20 cellular contexts compared by ENCODE assay signal in the genomic region with DNA sequence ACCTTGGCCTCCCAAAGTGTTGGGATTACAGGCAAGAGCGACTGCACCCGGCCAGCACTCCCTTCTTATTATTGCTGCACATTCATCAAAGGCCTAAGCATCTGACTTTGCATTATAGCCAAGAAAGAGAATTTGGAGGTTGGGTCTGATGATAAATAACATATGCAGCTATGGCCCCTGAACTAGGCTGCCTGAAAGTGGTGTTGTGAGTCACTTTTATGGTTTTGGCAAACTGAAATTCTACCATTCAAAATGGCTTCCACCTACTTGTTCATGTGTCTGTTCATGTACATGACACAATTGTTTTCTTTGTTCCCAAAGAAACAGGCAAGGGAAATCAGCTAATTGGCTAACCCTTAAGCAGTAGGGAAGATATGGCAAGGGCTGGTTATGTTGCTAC. TPM values are rescaled to one million over a fixed set of nuclear protein-coding genes. Genes with fewer than 3 reads are reported as not detected.
DNase-seq lines count a peak whose midpoint lies in the region; TF ChIP-seq lines count a peak whose summit lies in the region.
"Had no signal": no experiment of that assay in that cellular context is flagged by ENCODE, and none has a peak within 500 bp of the region (broad histone marks: within the 10 kb centered on the region; RNA-seq: fewer than 3 reads in every experiment).

No MANE protein-coding gene starts in this region.

- H3K4me1 Mint-ChIP-seq in activated CD4-positive, alpha-beta memory T cell treated with anti-CD3 and anti-CD28 coated beads for 36 hours (ENCODE audit: low read depth): peaks cover 8% of the 10 kb centered on the region
- peaks cover 17% of the 10 kb centered on the region for H3K4me1 Mint-ChIP-seq in activated CD4-positive, alpha-beta memory T cell treated with anti-CD3 and anti-CD28 coated beads, Interleukin-2, amount 10 ng/mL, durations not matched to agents 7 days and 5 days

- POLR2A ChIA-PET in activated CD4-positive, alpha-beta memory T cell treated with anti-CD3 and anti-CD28 coated beads for 36 hours (lab: Charles Lee): no interaction called here
- POLR2A ChIA-PET in activated CD4-positive, alpha-beta memory T cell treated with anti-CD3 and anti-CD28 coated beads, Interleukin-2, amount 10 ng/mL, durations not matched to agents 7 days and 5 days (lab: Charles Lee): interaction anchor here (1.0 kb wide), 1 partner anchor 24 kb away, joined by 3 read pairs; no protein-coding TSS in a partner anchor

- intact Hi-C loops in activated CD4-positive, alpha-beta memory T cell treated with anti-CD3 and anti-CD28 coated beads for 36 hours (cut with micrococcal nuclease): loop anchor here (5.0 kb wide), 1 partner anchor 39 kb away; a partner anchor contains a TSS

- no peak overlapping the region for H3K4me3 ChIP-seq in cardiac fibroblast (replicated peaks in 1 of 2; ENCODE audit: low read depth in 2 of 2, low read length in 2 of 2)
- H3K4me3 ChIP-seq: cardiac muscle cell, dorsolateral prefrontal cortex, Peyer's patch, uterus had no signal

- CTCF ChIA-PET in activated CD4-positive, alpha-beta memory T cell treated with anti-CD3 and anti-CD28 coated beads for 36 hours (lab: Charles Lee): interaction anchor here (1.2 kb wide), 1 partner anchor 37 kb away, joined by 4 read pairs; no protein-coding TSS in a partner anchor
- CTCF ChIA-PET in activated CD4-positive, alpha-beta memory T cell treated with anti-CD3 and anti-CD28 coated beads, Interleukin-2, amount 10 ng/mL, durations not matched to agents 7 days and 5 days (lab: Charles Lee): no interaction called here

- H3K27ac Mint-ChIP-seq in activated CD4-positive, alpha-beta memory T cell treated with anti-CD3 and anti-CD28 coated beads for 36 hours: no peak overlapping the region
- no peak overlapping the region for H3K27ac Mint-ChIP-seq in activated CD4-positive, alpha-beta memory T cell treated with anti-CD3 and anti-CD28 coated beads, Interleukin-2, amount 10 ng/mL, durations not matched to agents 7 days and 5 days
- H3K27ac Mint-ChIP-seq: activated naive CD4-positive, alpha-beta T cell treated with anti-CD3 and anti-CD28 coated beads, Interleukin-2, amount 10 ng/mL, durations not matched to agents 7 days and 5 days; T-helper 1 cell treated with Interleukin-12 subunit alpha and Interleukin-12 subunit beta and Interleukin-4 antibody, amounts not matched to agents 30 μg/mL and 1 μg/mL, for 36 hours had no signal

- DNase-seq in activated CD4-positive, alpha-beta memory T cell treated with anti-CD3 and anti-CD28 coated beads for 36 hours: peak; percentile 10
- DNase-seq in activated CD4-positive, alpha-beta memory T cell treated with anti-CD3 and anti-CD28 coated beads, Interleukin-2, amount 10 ng/mL, durations not matched to agents 7 days and 5 days: no peak
- DNase-seq in NCI-H226 (peak; percentile 24), cardiac fibroblast (ENCODE audit: low read depth in 2 of 2) (peak; percentile 18 to 71), renal cortical epithelial cell (ENCODE audit: low read depth) (peak; percentile 7), iPS-NIHi7 (ENCODE audit: extremely low spot score) (no peak), NCI-H526 (lab: John Stamatoyannopoulos, UW) (no peak)
- DNase-seq in activated CD4-positive, alpha-beta T cell treated with anti-CD3 and anti-CD28 coated beads for 48 hours: no peak
- DNase-seq: activated CD4-positive, CD25-positive, alpha-beta regulatory T cell treated with anti-CD3 and anti-CD28 coated beads, Interleukin-2, amount 50 U/mL, for 72 hours; activated naive CD4-positive, alpha-beta T cell treated with anti-CD3 and anti-CD28 coated beads, Interleukin-2, amount 10 ng/mL, durations not matched to agents 7 days and 5 days; dorsolateral prefrontal cortex; hypothalamus; left cardiac atrium; MV-4-11; NCI-H2081; Peyer's patch; retina; uterus had no signal

- no peaks in the 10 kb centered on the region for H3K27me3 Mint-ChIP-seq in activated CD4-positive, alpha-beta memory T cell treated with anti-CD3 and anti-CD28 coated beads for 36 hours
- H3K27me3 Mint-ChIP-seq in activated CD4-positive, alpha-beta memory T cell treated with anti-CD3 and anti-CD28 coated beads, Interleukin-2, amount 10 ng/mL, durations not matched to agents 7 days and 5 days: no peaks in the 10 kb centered on the region
- H3K27me3 Mint-ChIP-seq: activated naive CD4-positive, alpha-beta T cell treated with anti-CD3 and anti-CD28 coated beads, Interleukin-2, amount 10 ng/mL, durations not matched to agents 7 days and 5 days had no signal

- no peak overlapping the region for H3K4me3 Mint-ChIP-seq in activated CD4-positive, alpha-beta memory T cell treated with anti-CD3 and anti-CD28 coated beads for 36 hours
- H3K4me3 Mint-ChIP-seq in activated CD4-positive, alpha-beta memory T cell treated with anti-CD3 and anti-CD28 coated beads, Interleukin-2, amount 10 ng/mL, durations not matched to agents 7 days and 5 days: no peak overlapping the region
- H3K4me3 Mint-ChIP-seq: activated naive CD4-positive, alpha-beta T cell treated with anti-CD3 and anti-CD28 coated beads, Interleukin-2, amount 10 ng/mL, durations not matched to agents 7 days and 5 days; T-helper 1 cell treated with Interleukin-12 subunit alpha and Interleukin-12 subunit beta and Interleukin-4 antibody, amounts not matched to agents 30 μg/mL and 1 μg/mL, for 36 hours had no signal

- no peaks in the 10 kb centered on the region for H3K9me3 Mint-ChIP-seq in activated CD4-positive, alpha-beta memory T cell treated with anti-CD3 and anti-CD28 coated beads for 36 hours
- peaks cover 2% of the 10 kb centered on the region for H3K9me3 Mint-ChIP-seq in activated CD4-positive, alpha-beta memory T cell treated with anti-CD3 and anti-CD28 coated beads, Interleukin-2, amount 10 ng/mL, durations not matched to agents 7 days and 5 days
- H3K9me3 Mint-ChIP-seq: activated naive CD4-positive, alpha-beta T cell treated with anti-CD3 and anti-CD28 coated beads, Interleukin-2, amount 10 ng/mL, durations not matched to agents 7 days and 5 days; T-helper 1 cell treated with Interleukin-12 subunit alpha and Interleukin-12 subunit beta and Interleukin-4 antibody, amounts not matched to agents 30 μg/mL and 1 μg/mL, for 36 hours had no signal

- peaks cover 4% of the 10 kb centered on the region for H3K36me3 Mint-ChIP-seq in activated CD4-positive, alpha-beta memory T cell treated with anti-CD3 and anti-CD28 coated beads for 36 hours
- peaks cover 7% of the 10 kb centered on the region for H3K36me3 Mint-ChIP-seq in activated CD4-positive, alpha-beta memory T cell treated with anti-CD3 and anti-CD28 coated beads, Interleukin-2, amount 10 ng/mL, durations not matched to agents 7 days and 5 days (ENCODE audit: low read depth)

- TF ChIP-seq CTCF in cardiac fibroblast (IDR thresholded peaks at IDR 0.05; ENCODE audit: low read depth, low read length): no peak

RNA-seq across cellular contexts. Expression of a gene that starts 25.0 kb away (rescaled TPM):
- 10 to 100 TPM; 28.9 to 32.2 TPM for total RNA-seq in activated CD4-positive, alpha-beta memory T cell treated with anti-CD3 and anti-CD28 coated beads for 36 hours
- 10 to 100 TPM; 16.8 TPM for total RNA-seq in activated CD4-positive, alpha-beta memory T cell treated with anti-CD3 and anti-CD28 coated beads, Interleukin-2, amount 10 ng/mL, durations not matched to agents 7 days and 5 days
- 55.3 and 155 TPM in 2 replicates for total RNA-seq in renal cortical epithelial cell

RNA-seq across cellular contexts. Expression of a gene that starts 38.9 kb away (rescaled TPM):
- total RNA-seq in activated CD4-positive, alpha-beta memory T cell treated with anti-CD3 and anti-CD28 coated beads for 36 hours: 10 to 100 TPM; 51.0 to 51.6 TPM
- total RNA-seq in activated CD4-positive, alpha-beta memory T cell treated with anti-CD3 and anti-CD28 coated beads, Interleukin-2, amount 10 ng/mL, durations not matched to agents 7 days and 5 days: 10 to 100 TPM; 71.8 to 74.9 TPM
- 83.6 and 108 TPM in 2 replicates for total RNA-seq in renal cortical epithelial cell

Comparison
In these comparisons a context has a peak if more than half of its experiments do, and no peak if none do; other contexts are left out.
1. DNase-seq: peak in activated CD4-positive, alpha-beta memory T cell treated with anti-CD3 and anti-CD28 coated beads for 36 hours (single experiment), NCI-H226 (single experiment), cardiac fibroblast (2 of 2) and renal cortical epithelial cell (single experiment); none in activated CD4-positive, alpha-beta memory T cell treated with anti-CD3 and anti-CD28 coated beads, Interleukin-2, amount 10 ng/mL, durations not matched to agents 7 days and 5 days (single experiment), iPS-NIHi7 (single experiment), activated CD4-positive, alpha-beta T cell treated with anti-CD3 and anti-CD28 coated beads for 48 hours (single experiment) and NCI-H526 (0 of 2).